20 cellular contexts compared by ENCODE assay signal in the genomic region with DNA sequence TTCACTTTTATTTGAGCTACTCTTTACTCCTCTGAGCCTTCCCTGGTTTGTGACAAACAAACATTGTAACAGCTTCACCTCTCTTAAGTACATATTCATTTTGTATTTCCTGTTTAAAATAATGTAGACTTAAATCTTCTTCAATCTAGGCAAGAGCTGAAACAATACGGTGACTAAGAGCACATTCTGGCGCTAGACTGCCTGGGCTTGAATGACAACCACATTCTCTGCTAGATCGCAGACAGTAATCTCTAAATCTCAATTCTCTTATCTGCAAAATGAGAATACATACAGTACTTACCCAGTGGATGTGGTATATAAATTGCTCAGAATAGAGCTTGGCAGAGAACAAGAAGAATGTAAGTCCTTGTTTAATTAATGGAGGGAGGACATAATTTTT.
DNase-seq lines count a peak whose midpoint lies in the region; ATAC-seq and TF ChIP-seq lines count a peak whose summit lies in the region.
"Had no signal": no experiment of that assay in that cellular context is flagged by ENCODE, and none has a peak within 500 bp of the region (broad histone marks: within the 10 kb centered on the region; RNA-seq: fewer than 3 reads in every experiment).

No MANE protein-coding gene starts in this region.

- DNase-seq in SIG-M5 treated with dmso at 0.1 percent for 504 hours (lab: John Stamatoyannopoulos, UW; ENCODE audit: unreplicated experiment) (peak; percentile 24), SIG-M5 (lab: John Stamatoyannopoulos, UW) (no peak), natural killer cell (no peak), NCI-H345 (lab: John Stamatoyannopoulos, UW) (no peak), amniotic stem cell (lab: John Stamatoyannopoulos, UW) (no peak), NCI-H1105 treated with DMSO at 0.1 percent for 48 hours (lab: John Stamatoyannopoulos, UW) (no peak)
- DNase-seq in Jurkat, Clone E6-1 (ENCODE audit: low read depth, low spot score) = peak; percentile 62
- DNase-seq: 8988T, COR-L47, EL, HCEC 1CT, NCI-H1105, NCI-H1694, NCI-H2227 treated with DMSO at 0.1 percent for 48 hours, NCI-H524 had no signal

- no peaks in the 10 kb centered on the region for H3K27me3 Mint-ChIP-seq in activated T-helper 17 cell treated with anti-CD3 and anti-CD28 coated beads, Interleukin-2, amount 50 U/mL, for 72 hours
- no peaks in the 10 kb centered on the region for H3K27me3 Mint-ChIP-seq in natural killer cell (ENCODE audit: low read depth in 2 of 2)

- no peaks in the 10 kb centered on the region for H3K9me3 Mint-ChIP-seq in activated T-helper 17 cell treated with anti-CD3 and anti-CD28 coated beads, Interleukin-2, amount 50 U/mL, for 72 hours
- no peaks in the 10 kb centered on the region for H3K9me3 Mint-ChIP-seq in natural killer cell

- H3K4me3 Mint-ChIP-seq in activated T-helper 17 cell treated with anti-CD3 and anti-CD28 coated beads, Interleukin-2, amount 50 U/mL, for 72 hours = no peak overlapping the region
- no peak overlapping the region for H3K4me3 Mint-ChIP-seq in natural killer cell
- H3K4me3 Mint-ChIP-seq: CD14-positive monocyte, GM23338 had no signal

- no peak overlapping the region for H3K4me3 ChIP-seq in Jurkat, Clone E6-1 (ENCODE audit: low read length)
- H3K4me3 ChIP-seq: GM12878, GM23338, SJSA1 had no signal

- ATAC-seq in activated T-helper 17 cell treated with anti-CD3 and anti-CD28 coated beads, Interleukin-2, amount 50 U/mL, for 72 hours (replicated peaks) = peak; percentile 42
- ATAC-seq in natural killer cell = no peak
- ATAC-seq: GM12878, GM23338 had no signal

- H3K27ac Mint-ChIP-seq in activated T-helper 17 cell treated with anti-CD3 and anti-CD28 coated beads, Interleukin-2, amount 50 U/mL, for 72 hours = peak overlapping the region; percentile 29
- peak overlapping the region; percentile 11 to 50 for H3K27ac Mint-ChIP-seq in natural killer cell
- H3K27ac Mint-ChIP-seq: CD14-positive monocyte, GM23338 had no signal

- intact Hi-C loops in natural killer cell (cut with micrococcal nuclease) = no loop called here

- no peaks in the 10 kb centered on the region for H3K4me1 Mint-ChIP-seq in activated T-helper 17 cell treated with anti-CD3 and anti-CD28 coated beads, Interleukin-2, amount 50 U/mL, for 72 hours
- peaks cover 18 to 20% of the 10 kb centered on the region in 2 donors for H3K4me1 Mint-ChIP-seq in natural killer cell
- H3K4me1 Mint-ChIP-seq: CD14-positive monocyte, GM23338 had no signal

- no peak for TF ChIP-seq CTCF in natural killer cell (IDR thresholded peaks at IDR 0.05)

- H3K36me3 Mint-ChIP-seq in activated T-helper 17 cell treated with anti-CD3 and anti-CD28 coated beads, Interleukin-2, amount 50 U/mL, for 72 hours (ENCODE audit: low read depth) = peaks cover 91% of the 10 kb centered on the region
- peaks cover 11% of the 10 kb centered on the region for H3K36me3 Mint-ChIP-seq in natural killer cell

Comparison
In these comparisons a context has a peak if more than half of its experiments do, and no peak if none do; other contexts are left out.
1. DNase-seq: peak in SIG-M5 treated with dmso at 0.1 percent for 504 hours (single experiment) and Jurkat, Clone E6-1 (single experiment); none in SIG-M5 (single experiment), natural killer cell (single experiment), NCI-H345 (single experiment), amniotic stem cell (single experiment) and NCI-H1105 treated with DMSO at 0.1 percent for 48 hours (single experiment).